19 cellular contexts compared by ENCODE assay signal in genomic region chr2:26540306-26540705, GRCh38.
"Had no signal": no experiment of that assay in that cellular context is flagged by ENCODE, and none has a peak within 500 bp of the region (broad histone marks: within the 10 kb centered on the region; RNA-seq: fewer than 3 reads in every experiment).

No MANE protein-coding gene starts in this region.

- H3K4me1 Mint-ChIP-seq: activated CD4-positive, alpha-beta T cell treated with anti-CD3 and anti-CD28 coated beads, Interleukin-2, amount 10 ng/mL, durations not matched to agents 7 days and 5 days; activated naive CD8-positive, alpha-beta T cell treated with anti-CD3 and anti-CD28 coated beads, Interleukin-2, amount 10 ng/mL, durations not matched to agents 7 days and 5 days; T-cell had no signal

- H3K4me3 Mint-ChIP-seq: activated CD4-positive, alpha-beta T cell treated with anti-CD3 and anti-CD28 coated beads, Interleukin-2, amount 10 ng/mL, durations not matched to agents 7 days and 5 days; activated CD8-positive, alpha-beta T cell treated with anti-CD3 and anti-CD28 coated beads, Interleukin-2, amount 10 ng/mL, durations not matched to agents 7 days and 5 days; activated naive CD8-positive, alpha-beta T cell treated with anti-CD3 and anti-CD28 coated beads, Interleukin-2, amount 10 ng/mL, durations not matched to agents 7 days and 5 days; activated T-cell treated with anti-CD3 and anti-CD28 coated beads, Interleukin-2, amount 50 U/mL, for 72 hours; T-cell had no signal

- H3K36me3 ChIP-seq: cardiac muscle cell, left lung, thyroid gland had no signal

- H3K36me3 Mint-ChIP-seq: activated naive CD8-positive, alpha-beta T cell treated with anti-CD3 and anti-CD28 coated beads, Interleukin-2, amount 10 ng/mL, durations not matched to agents 7 days and 5 days; T-cell had no signal

- H3K4me1 ChIP-seq: foreskin keratinocyte, left lung, parathyroid adenoma had no signal

- DNase-seq: activated CD4-positive, alpha-beta T cell treated with anti-CD3 and anti-CD28 coated beads, Interleukin-2, amount 10 ng/mL, durations not matched to agents 7 days and 5 days; activated CD8-positive, alpha-beta T cell treated with anti-CD3 and anti-CD28 coated beads, Interleukin-2, amount 10 ng/mL, durations not matched to agents 7 days and 5 days; activated naive CD8-positive, alpha-beta T cell treated with anti-CD3 and anti-CD28 coated beads, Interleukin-2, amount 10 ng/mL, durations not matched to agents 7 days and 5 days; activated T-cell treated with anti-CD3 and anti-CD28 coated beads, Interleukin-2, amount 50 U/mL, for 72 hours; amygdala; foreskin keratinocyte; hippocampal formation; mammary epithelial cell; stimulated activated CD8-positive, alpha-beta memory T cell treated with anti-CD3 and anti-CD28 coated beads, Interleukin-4, amount 100 ng/mL, for 48 hours; stimulated activated naive CD4-positive, alpha-beta T cell; T-cell; T-helper 9 cell; thyroid gland had no signal

- H3K79me2 ChIP-seq: parathyroid adenoma had no signal

- H3K27ac Mint-ChIP-seq: activated CD4-positive, alpha-beta T cell treated with anti-CD3 and anti-CD28 coated beads, Interleukin-2, amount 10 ng/mL, durations not matched to agents 7 days and 5 days; activated CD8-positive, alpha-beta T cell treated with anti-CD3 and anti-CD28 coated beads, Interleukin-2, amount 10 ng/mL, durations not matched to agents 7 days and 5 days; activated naive CD8-positive, alpha-beta T cell treated with anti-CD3 and anti-CD28 coated beads, Interleukin-2, amount 10 ng/mL, durations not matched to agents 7 days and 5 days; activated T-cell treated with anti-CD3 and anti-CD28 coated beads, Interleukin-2, amount 50 U/mL, for 72 hours; T-cell had no signal

- FAIRE-seq: keratinocyte had no signal

- H3K9me3 Mint-ChIP-seq: activated CD4-positive, alpha-beta T cell treated with anti-CD3 and anti-CD28 coated beads, Interleukin-2, amount 10 ng/mL, durations not matched to agents 7 days and 5 days; activated naive CD8-positive, alpha-beta T cell treated with anti-CD3 and anti-CD28 coated beads, Interleukin-2, amount 10 ng/mL, durations not matched to agents 7 days and 5 days; activated T-cell treated with anti-CD3 and anti-CD28 coated beads, Interleukin-2, amount 50 U/mL, for 72 hours; T-cell had no signal

- H3K9me3 ChIP-seq: left lung, thyroid gland had no signal

- H3K27me3 Mint-ChIP-seq: activated CD4-positive, alpha-beta T cell treated with anti-CD3 and anti-CD28 coated beads, Interleukin-2, amount 10 ng/mL, durations not matched to agents 7 days and 5 days had no signal

- H3K27me3 ChIP-seq: cardiac muscle cell, thyroid gland had no signal

- H3K9ac ChIP-seq: parathyroid adenoma had no signal

- H3K27ac ChIP-seq: cardiac muscle cell, epithelial cell of prostate, foreskin keratinocyte, left lung, parathyroid adenoma, SK-N-MC had no signal

- ATAC-seq: activated CD8-positive, alpha-beta T cell treated with anti-CD3 and anti-CD28 coated beads, Interleukin-2, amount 10 ng/mL, durations not matched to agents 7 days and 5 days; activated T-cell treated with anti-CD3 and anti-CD28 coated beads, Interleukin-2, amount 50 U/mL, for 72 hours; foreskin keratinocyte; left lung; T-cell had no signal

- H3K4me3 ChIP-seq: cardiac muscle cell, left lung, SK-N-MC, thyroid gland had no signal

- H2AFZ ChIP-seq: parathyroid adenoma had no signal
